10 cellular contexts compared by ENCODE assay signal in genomic region chr4:133152801-133153526, GRCh38. TPM values are rescaled to one million over a fixed set of nuclear protein-coding genes. Genes with fewer than 3 reads are reported as not detected.
DNase-seq lines count a peak whose midpoint lies in the region; ATAC-seq, FAIRE-seq and TF ChIP-seq lines count a peak whose summit lies in the region.
"Had no signal": no experiment of that assay in that cellular context is flagged by ENCODE, and none has a peak within 500 bp of the region (broad histone marks: within the 10 kb centered on the region; RNA-seq: fewer than 3 reads in every experiment).

No MANE protein-coding gene starts in this region.

- no peaks in the 10 kb centered on the region for H3K9me3 ChIP-seq in kidney (ENCODE audit: control insufficient read depth in 1 of 2, low read length in 2 of 2)

- H3K27ac ChIP-seq in kidney (ENCODE audit: low read depth in 2 of 2, low read length in 2 of 2): peak overlapping the region in 1 of 2 donors; percentile 54
- H3K27ac ChIP-seq in temporal lobe (ENCODE audit: low read depth, low read length): peak overlapping the region; percentile 91

- peak overlapping the region; percentile 35 for H3K4me3 Mint-ChIP-seq in activated naive CD8-positive, alpha-beta T cell treated with anti-CD3 and anti-CD28 coated beads, Interleukin-2, amount 10 ng/mL, durations not matched to agents 7 days and 5 days
- no peak overlapping the region for H3K4me3 Mint-ChIP-seq in activated naive CD8-positive, alpha-beta T cell treated with anti-CD3 and anti-CD28 coated beads, Interleukin-2, amount 50 U/mL, for 24 hours

- H3K9me3 Mint-ChIP-seq in activated naive CD8-positive, alpha-beta T cell treated with anti-CD3 and anti-CD28 coated beads, Interleukin-2, amount 10 ng/mL, durations not matched to agents 7 days and 5 days: peaks cover 3% of the 10 kb centered on the region
- H3K9me3 Mint-ChIP-seq in activated naive CD8-positive, alpha-beta T cell treated with anti-CD3 and anti-CD28 coated beads, Interleukin-2, amount 50 U/mL, for 24 hours: no peaks in the 10 kb centered on the region

- no peak for DNase-seq in activated naive CD8-positive, alpha-beta T cell treated with anti-CD3 and anti-CD28 coated beads, Interleukin-2, amount 10 ng/mL, durations not matched to agents 7 days and 5 days
- no peak for DNase-seq in activated naive CD8-positive, alpha-beta T cell treated with anti-CD3 and anti-CD28 coated beads, Interleukin-2, amount 50 U/mL, for 24 hours
- DNase-seq in astrocyte of the spinal cord (ENCODE audit: low read depth, low spot score) (peak; percentile 53), kidney (no peak), NCI-H774 (lab: John Stamatoyannopoulos, UW) (no peak)
- no peak for DNase-seq in stimulated activated naive CD4-positive, alpha-beta T cell treated with Interleukin-2 at 50 U/mL for 16 hours (lab: John Stamatoyannopoulos, UW)
- DNase-seq: CD8-positive, alpha-beta memory T cell had no signal

- H3K4me1 Mint-ChIP-seq in activated naive CD8-positive, alpha-beta T cell treated with anti-CD3 and anti-CD28 coated beads, Interleukin-2, amount 10 ng/mL, durations not matched to agents 7 days and 5 days: peaks cover 13% of the 10 kb centered on the region
- H3K4me1 Mint-ChIP-seq in activated naive CD8-positive, alpha-beta T cell treated with anti-CD3 and anti-CD28 coated beads, Interleukin-2, amount 50 U/mL, for 24 hours: peaks cover 25% of the 10 kb centered on the region

- no peak for ATAC-seq in activated naive CD8-positive, alpha-beta T cell treated with anti-CD3 and anti-CD28 coated beads, Interleukin-2, amount 10 ng/mL, durations not matched to agents 7 days and 5 days (ENCODE audit: low read depth)
- no peak for ATAC-seq in activated naive CD8-positive, alpha-beta T cell treated with anti-CD3 and anti-CD28 coated beads, Interleukin-2, amount 50 U/mL, for 24 hours
- no peak for ATAC-seq in GM21723 (IDR thresholded peaks at IDR 0.05; ENCODE audit: unreplicated experiment)

- in situ Hi-C loops in astrocyte of the spinal cord (cut with HindIII; ENCODE audit: low sequenced_read_pairs): no loop called here

- H3K27me3 Mint-ChIP-seq in activated naive CD8-positive, alpha-beta T cell treated with anti-CD3 and anti-CD28 coated beads, Interleukin-2, amount 10 ng/mL, durations not matched to agents 7 days and 5 days: peaks cover 53% of the 10 kb centered on the region
- H3K27me3 Mint-ChIP-seq in activated naive CD8-positive, alpha-beta T cell treated with anti-CD3 and anti-CD28 coated beads, Interleukin-2, amount 50 U/mL, for 24 hours: peaks cover 56% of the 10 kb centered on the region

- POLR2A ChIA-PET in activated naive CD8-positive, alpha-beta T cell treated with anti-CD3 and anti-CD28 coated beads, Interleukin-2, amount 10 ng/mL, durations not matched to agents 7 days and 5 days (lab: Charles Lee): no interaction called here

- TF ChIP-seq CTCF in astrocyte of the spinal cord (IDR thresholded peaks at IDR 0.05; ENCODE audit: low read depth, low read length) (no peak), kidney (IDR thresholded peaks at IDR 0.05; ENCODE audit: borderline replicate concordance, extremely low read depth, insufficient read depth) (no peak)

- peak overlapping the region; percentile 71 for H3K27ac Mint-ChIP-seq in activated naive CD8-positive, alpha-beta T cell treated with anti-CD3 and anti-CD28 coated beads, Interleukin-2, amount 10 ng/mL, durations not matched to agents 7 days and 5 days
- no peak overlapping the region for H3K27ac Mint-ChIP-seq in activated naive CD8-positive, alpha-beta T cell treated with anti-CD3 and anti-CD28 coated beads, Interleukin-2, amount 50 U/mL, for 24 hours
- H3K27ac Mint-ChIP-seq: CD8-positive, alpha-beta memory T cell had no signal

- H3K9ac ChIP-seq in kidney (ENCODE audit: low read length in 2 of 2): peak overlapping the region in 1 of 2 donors; percentile 15

- H3K4me3 ChIP-seq in astrocyte of the spinal cord (ENCODE audit: low read depth, low read length): peak overlapping the region; percentile 65
- H3K4me3 ChIP-seq in kidney (ENCODE audit: low read length in 2 of 2): peak overlapping the region; percentile 37 to 62

- H3K36me3 ChIP-seq in kidney (ENCODE audit: control insufficient read depth in 1 of 2, insufficient read depth in 2 of 2, low read length in 2 of 2): no peaks in the 10 kb centered on the region

- H3K4me1 ChIP-seq in kidney (ENCODE audit: control insufficient read depth in 1 of 2, insufficient read depth in 1 of 2, low read depth in 1 of 2, low read length in 2 of 2): peaks cover 13 to 20% of the 10 kb centered on the region in 2 donors

- intact Hi-C loops in kidney (cut with DNase I): no loop called here

- H3K36me3 Mint-ChIP-seq in activated naive CD8-positive, alpha-beta T cell treated with anti-CD3 and anti-CD28 coated beads, Interleukin-2, amount 10 ng/mL, durations not matched to agents 7 days and 5 days: peaks cover 4% of the 10 kb centered on the region
- peaks cover 6% of the 10 kb centered on the region for H3K36me3 Mint-ChIP-seq in activated naive CD8-positive, alpha-beta T cell treated with anti-CD3 and anti-CD28 coated beads, Interleukin-2, amount 50 U/mL, for 24 hours (ENCODE audit: low read depth)

- FAIRE-seq in kidney (lab: Jason Lieb, UNC): no peak
- FAIRE-seq: keratinocyte had no signal

RNA-seq across cellular contexts. Expression of gene PCDH10, which starts 3.9 kb away (rescaled TPM):
- total RNA-seq in activated naive CD8-positive, alpha-beta T cell treated with anti-CD3 and anti-CD28 coated beads, Interleukin-2, amount 10 ng/mL, durations not matched to agents 7 days and 5 days: not detected
- 5.5 TPM for total RNA-seq in kidney
- 0.69 TPM for polyA plus RNA-seq in kidney (ENCODE audit: insufficient read depth, low read depth, low replicate concordance)
- total RNA-seq in temporal lobe: 79.9 TPM
- total RNA-seq: CD8-positive, alpha-beta memory T cell had no signal
- polyA plus RNA-seq: CD8-positive, alpha-beta memory T cell; keratinocyte had no signal

Comparison
In these comparisons a context has a peak if more than half of its experiments do, and no peak if none do; other contexts are left out.
1. RNA of gene PCDH10, which starts 3.9 kb away (total RNA-seq): 79.9 TPM in temporal lobe (single experiment); 5.5 TPM in kidney (single experiment) and not detected in activated naive CD8-positive, alpha-beta T cell treated with anti-CD3 and anti-CD28 coated beads, Interleukin-2, amount 10 ng/mL, durations not matched to agents 7 days and 5 days; every median in the first group is over 10 times any median in the second.